ENCODE assay signal across 34 cellular contexts in genomic region chr10:42744134-42744701, GRCh38. TPM values are rescaled to one million over a fixed set of nuclear protein-coding genes. Genes with fewer than 3 reads are reported as not detected.
DNase-seq lines count a peak whose midpoint lies in the region; TF ChIP-seq lines count a peak whose summit lies in the region.
"Had no signal": no experiment of that assay in that cellular context is flagged by ENCODE, and none has a peak within 500 bp of the region (broad histone marks: within the 10 kb centered on the region; RNA-seq: fewer than 3 reads in every experiment).

No MANE protein-coding gene starts in this region.

- no peak overlapping the region for H3K9ac ChIP-seq in Karpas-422 (ENCODE audit: low read length)
- H3K9ac ChIP-seq: BLaER1 treated with 17β-estradiol and CSF1 and Interleukin-3, amounts not matched to agents 10 nM and 100 nM; parathyroid adenoma had no signal

- H3K79me2 ChIP-seq in Karpas-422 (ENCODE audit: low read length), result no peaks in the 10 kb centered on the region
- H3K79me2 ChIP-seq: parathyroid adenoma had no signal

- no peaks in the 10 kb centered on the region for H3K27me3 ChIP-seq in A673 (replicated peaks; ENCODE audit: insufficient read depth, low read depth, low read length, poor library complexity)
- no peaks in the 10 kb centered on the region for H3K27me3 ChIP-seq in Caco-2 (replicated peaks; ENCODE audit: control insufficient read depth, insufficient read depth, low read length)
- no peaks in the 10 kb centered on the region for H3K27me3 ChIP-seq in Karpas-422 (ENCODE audit: low read length)
- H3K27me3 ChIP-seq in dorsolateral prefrontal cortex, result peaks cover 0 to 45% (median 13%) of the 10 kb centered on the region in 45 donors
- H3K27me3 ChIP-seq: BLaER1 treated with 17β-estradiol and CSF1 and Interleukin-3, amounts not matched to agents 10 nM and 100 nM; right atrium auricular region; SJCRH30; upper lobe of right lung had no signal

- H3K4me2 ChIP-seq in Karpas-422 (ENCODE audit: low read depth, low read length, poor library complexity, severe bottlenecking), result no peak overlapping the region
- H3K4me2 ChIP-seq: BLaER1 treated with 17β-estradiol and CSF1 and Interleukin-3, amounts not matched to agents 10 nM and 100 nM; smooth muscle cell had no signal

- intact Hi-C loops in A673 (cut with micrococcal nuclease; ENCODE audit: unreplicated experiment), result no loop called here
- intact Hi-C loops in Caco-2 (cut with micrococcal nuclease; ENCODE audit: unreplicated experiment), result loop anchor here (1.0 kb wide), 1 partner anchor 110 kb away; no protein-coding TSS in a partner anchor
- intact Hi-C loops in dorsolateral prefrontal cortex (cut with DNase I), result no loop called here

- H3K4me3 ChIP-seq in A673 (ENCODE audit: low read depth, low read length, poor library complexity, severe bottlenecking) (no peak overlapping the region), Caco-2 (ENCODE audit: low read depth, low read length) (no peak overlapping the region), Karpas-422 (ENCODE audit: low read length) (no peak overlapping the region), dorsolateral prefrontal cortex (no peak overlapping the region)
- H3K4me3 ChIP-seq: BLaER1 treated with 17β-estradiol and CSF1 and Interleukin-3, amounts not matched to agents 10 nM and 100 nM; left ventricle myocardium inferior; right atrium auricular region; SJCRH30; smooth muscle cell; upper lobe of right lung had no signal

- POLR2A ChIA-PET in A673 (lab: Charles Lee; ENCODE audit: low non-redundant PET), result no interaction called here
- POLR2A ChIA-PET in Caco-2 (lab: Charles Lee), result no interaction called here

- TF ChIP-seq CTCF in A673 (conservative IDR thresholded peaks at IDR 0.05; ENCODE audit: low read depth, low read length) (0 out of 2 replicates have a peak, but pooled peaks have one; percentile 14), Caco-2 (IDR thresholded peaks at IDR 0.05; ENCODE audit: insufficient read depth in 1 of 2, low read depth in 1 of 2, low read length in 1 of 2, severe bottlenecking in 1 of 2, unreplicated experiment in 1 of 2) (peak; percentile 8 to 17), VCaP (conservative IDR thresholded peaks at IDR 0.05) (peak; percentile 18), dorsolateral prefrontal cortex (IDR thresholded peaks at IDR 0.05 in 54 of 56, conservative IDR thresholded peaks at IDR 0.05 in 2 of 56; ENCODE audit: low read depth in 1 of 56, partially characterized antibody in 56 of 56) (peak in 1 of 56 donors; percentile 12)

- H3K27ac ChIP-seq in A673 (ENCODE audit: low read depth, low read length, poor library complexity, severe bottlenecking) (no peak overlapping the region), Karpas-422 (ENCODE audit: low read length) (no peak overlapping the region), VCaP (no peak overlapping the region), dorsolateral prefrontal cortex (no peak overlapping the region)
- H3K27ac ChIP-seq: BLaER1 treated with 17β-estradiol and CSF1 and Interleukin-3, amounts not matched to agents 10 nM and 100 nM; epithelial cell of prostate; left ventricle myocardium inferior; parathyroid adenoma; right atrium auricular region; SJCRH30; upper lobe of right lung had no signal

- H3K9me3 Mint-ChIP-seq in Caco-2 (ENCODE audit: unreplicated experiment), result peaks cover 18% of the 10 kb centered on the region

- in situ Hi-C loops in KBM-7 (cut with MboI; ENCODE audit: low pct_unique_long_range_greater_than_20kb, low sequenced_read_pairs), result no loop called here

- H3K9me3 ChIP-seq in A673 (ENCODE audit: low read depth, low read length, poor library complexity, severe bottlenecking) (no peaks in the 10 kb centered on the region), Caco-2 (peaks cover 37% of the 10 kb centered on the region), Karpas-422 (ENCODE audit: low read length) (no peaks in the 10 kb centered on the region)
- H3K9me3 ChIP-seq: SJCRH30 had no signal

- no peaks in the 10 kb centered on the region for H3K9me2 ChIP-seq in Karpas-422 (replicated peaks; ENCODE audit: insufficient read depth, low read length)

- no peaks in the 10 kb centered on the region for H4K20me1 ChIP-seq in Karpas-422 (ENCODE audit: insufficient read depth, low read depth, low read length)
- H4K20me1 ChIP-seq: BLaER1 treated with 17β-estradiol and CSF1 and Interleukin-3, amounts not matched to agents 10 nM and 100 nM had no signal

- H3K4me1 Mint-ChIP-seq in Caco-2 (ENCODE audit: low read depth, unreplicated experiment), result no peaks in the 10 kb centered on the region
- H3K4me1 Mint-ChIP-seq: activated naive CD8-positive, alpha-beta T cell treated with anti-CD3 and anti-CD28 coated beads, Interleukin-2, amount 10 ng/mL, durations not matched to agents 7 days and 5 days; nephron progenitor cell; T-cell had no signal

- H3K27ac Mint-ChIP-seq in Caco-2 (ENCODE audit: unreplicated experiment), result no peak overlapping the region
- H3K27ac Mint-ChIP-seq: activated naive CD8-positive, alpha-beta T cell treated with anti-CD3 and anti-CD28 coated beads, Interleukin-2, amount 10 ng/mL, durations not matched to agents 7 days and 5 days; nephron progenitor cell; T-cell had no signal

- no peak overlapping the region for H3K4me3 Mint-ChIP-seq in Caco-2 (ENCODE audit: unreplicated experiment)
- H3K4me3 Mint-ChIP-seq: activated naive CD8-positive, alpha-beta T cell treated with anti-CD3 and anti-CD28 coated beads, Interleukin-2, amount 10 ng/mL, durations not matched to agents 7 days and 5 days; nephron progenitor cell; T-cell had no signal

- H3K36me3 Mint-ChIP-seq in Caco-2 (ENCODE audit: insufficient read depth, unreplicated experiment), result no peaks in the 10 kb centered on the region
- H3K36me3 Mint-ChIP-seq: activated naive CD8-positive, alpha-beta T cell treated with anti-CD3 and anti-CD28 coated beads, Interleukin-2, amount 10 ng/mL, durations not matched to agents 7 days and 5 days had no signal

- CTCF ChIA-PET in A673 (lab: Charles Lee) (interaction anchor here (1.0 kb wide), 1 partner anchor 12 kb away, joined by 4 read pairs; no protein-coding TSS in a partner anchor), Caco-2 (lab: Charles Lee) (interaction anchor here (1.0 kb wide), 1 partner anchor 9 kb away, joined by 5 read pairs; no protein-coding TSS in a partner anchor)

- H3K4me1 ChIP-seq in A673 (ENCODE audit: insufficient read depth, low read length, poor library complexity, severe bottlenecking), result no peaks in the 10 kb centered on the region
- no peaks in the 10 kb centered on the region for H3K4me1 ChIP-seq in Caco-2
- H3K4me1 ChIP-seq in Karpas-422 (ENCODE audit: low read length), result no peaks in the 10 kb centered on the region
- H3K4me1 ChIP-seq: BLaER1 treated with 17β-estradiol and CSF1 and Interleukin-3, amounts not matched to agents 10 nM and 100 nM; left ventricle myocardium inferior; parathyroid adenoma; right atrium auricular region; SJCRH30; upper lobe of right lung had no signal

- no peaks in the 10 kb centered on the region for H3K27me3 Mint-ChIP-seq in Caco-2 (ENCODE audit: insufficient read depth, unreplicated experiment)

- BruUV-seq in A673 (replicated peaks; lab: Mats Ljungman, UMichigan) (no TSS peak), Caco-2 (replicated peaks; lab: Mats Ljungman, UMichigan) (no TSS peak)

- no peaks in the 10 kb centered on the region for H3K36me3 ChIP-seq in A673 (ENCODE audit: insufficient read depth, low read length, poor library complexity, severe bottlenecking)
- H3K36me3 ChIP-seq in Caco-2 (ENCODE audit: control insufficient read depth, insufficient read depth, low read length), result no peaks in the 10 kb centered on the region
- H3K36me3 ChIP-seq in Karpas-422 (ENCODE audit: insufficient read depth, low read length), result no peaks in the 10 kb centered on the region
- H3K36me3 ChIP-seq: BLaER1 treated with 17β-estradiol and CSF1 and Interleukin-3, amounts not matched to agents 10 nM and 100 nM; left ventricle myocardium inferior; right atrium auricular region; SJCRH30; upper lobe of right lung had no signal

- DNase-seq in A673 (ENCODE audit: low spot score), result no peak
- no peak for DNase-seq in Caco-2
- DNase-seq in Karpas-422, result peak; percentile 43
- no peak for DNase-seq in dorsolateral prefrontal cortex
- DNase-seq in KBM-7, result no peak
- DNase-seq in NK-92 (lab: John Stamatoyannopoulos, UW; ENCODE audit: unreplicated experiment), result no peak
- no peak for DNase-seq in GM19238 (ENCODE audit: insufficient read length, low spot score)
- DNase-seq: activated CD4-positive, alpha-beta T cell treated with anti-CD3 and anti-CD28 coated beads, Interleukin-2, amount 50 U/mL, for 1 hour; activated gamma-delta T cell; activated naive CD8-positive, alpha-beta T cell treated with anti-CD3 and anti-CD28 coated beads, Interleukin-2, amount 10 ng/mL, durations not matched to agents 7 days and 5 days; activated T-cell treated with anti-CD3 and anti-CD28 coated beads, Interleukin-2, amount 50 U/mL, for 1 hour; aorta; COR-L47; effector CD4-positive, alpha-beta T cell; GOT3; head of caudate nucleus; left ventricle myocardium inferior; mesenchymal stem cell; NCI-H1092 treated with DMSO at 0.1 percent for 48 hours; NCI-H1694 treated with DMSO at 0.1 percent for 48 hours; NCI-H2171 treated with DMSO at 0.1 percent for 48 hours; NCI-H524; nephron progenitor cell; RPMI8226; SJCRH30; stimulated activated naive CD4-positive, alpha-beta T cell; T-cell; upper lobe of right lung had no signal

- H2AFZ ChIP-seq in Karpas-422 (ENCODE audit: low read length), result no peak overlapping the region
- H2AFZ ChIP-seq: parathyroid adenoma had no signal

RNA-seq across cellular contexts. Expression of gene BMS1, which starts 38.4 kb away (rescaled TPM):
- 33.7 and 35.9 TPM in 2 replicates for total RNA-seq in A673 (2021)
- 36.3 and 38.2 TPM in 2 replicates for total RNA-seq in Caco-2 (2022)
- total RNA-seq in Karpas-422 (2014; rRNA removed; shearing (Covaris generic); ENCODE audit: low replicate concordance), result 9.7 and 12.1 TPM in 2 replicates
- total RNA-seq in dorsolateral prefrontal cortex, result 10 to 100 TPM in 119 of 120 experiments, 1 to 10 TPM in 1; 9.9 to 20.8 (median 15.8) TPM
